In the genomic region with DNA sequence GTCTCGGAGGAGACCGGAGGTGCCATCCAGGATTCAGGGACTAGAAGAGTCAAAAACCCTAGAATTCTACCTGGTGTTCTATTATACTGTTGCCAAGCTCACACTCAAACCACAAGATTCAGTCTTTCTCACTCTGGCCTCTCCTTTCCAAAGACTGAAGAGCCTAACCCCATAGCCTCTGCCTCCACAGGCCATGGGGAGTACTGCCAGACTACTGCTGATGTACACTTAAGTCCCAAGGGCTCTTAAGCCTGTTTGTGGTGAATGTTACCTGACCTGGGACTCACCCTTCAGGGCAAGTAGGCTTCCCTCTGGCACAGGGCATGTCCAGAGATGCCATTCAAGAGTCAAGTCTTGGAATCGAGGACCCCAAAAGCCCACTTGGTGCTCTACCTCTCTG, we compare ENCODE assay signal across 1 cellular context.
TF ChIP-seq lines count a peak whose summit lies in the region.

No MANE protein-coding gene starts in this region.

TF ChIP-seq in A549, 52 proteins besides CTCF, POLR2A, EP300 and RAD21 (continued from another document):
- TF ChIP-seq ATOH8 (CRISPR knock-in tag; IDR thresholded peaks at IDR 0.05; ENCODE audit: low read depth) (no peak), USF2 (IDR thresholded peaks at IDR 0.05) (no peak), CBX2 (IDR thresholded peaks at IDR 0.05; ENCODE audit: borderline replicate concordance, low read depth) (no peak), ZFP36 (IDR thresholded peaks at IDR 0.05; ENCODE audit: borderline replicate concordance, partially characterized antibody) (no peak)
